Comparison of ENCODE assay signal across 21 cellular contexts in the genomic region with DNA sequence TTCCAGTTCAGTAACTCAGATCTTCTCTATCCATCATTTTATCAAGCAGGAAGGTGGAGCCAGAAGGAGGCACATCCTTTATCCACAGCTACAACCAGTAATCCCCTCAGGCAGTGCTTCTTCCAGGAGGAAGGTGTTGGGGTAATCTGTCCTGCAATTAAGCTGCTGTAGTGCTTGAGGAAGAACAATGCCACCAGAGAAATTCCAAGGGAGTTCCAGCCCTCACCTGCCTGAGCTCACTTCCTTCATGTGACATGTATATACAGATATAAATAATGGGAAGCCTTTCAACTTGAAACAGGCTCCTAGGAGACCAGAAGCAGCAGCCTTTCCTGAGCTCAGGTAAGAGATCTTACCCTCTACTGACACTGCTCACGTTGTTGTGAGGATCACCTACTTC. TPM values are rescaled to one million over a fixed set of nuclear protein-coding genes. Genes with fewer than 3 reads are reported as not detected.
"Had no signal": no experiment of that assay in that cellular context is flagged by ENCODE, and none has a peak within 500 bp of the region (broad histone marks: within the 10 kb centered on the region; RNA-seq: fewer than 3 reads in every experiment).

No MANE protein-coding gene starts in this region.

- H3K4me1 Mint-ChIP-seq: brain, immature natural killer cell had no signal

- H3K9me3 Mint-ChIP-seq: activated naive CD4-positive, alpha-beta T cell treated with anti-CD3 and anti-CD28 coated beads for 36 hours; activated T-cell treated with anti-CD3 and anti-CD28 coated beads, Interleukin-2, amount 50 U/mL, for 4 hours; immature natural killer cell; naive thymus-derived CD8-positive, alpha-beta T cell had no signal

- DNase-seq: activated CD4-positive, alpha-beta T cell treated with anti-CD3 and anti-CD28 coated beads, Interleukin-2, amount 10 ng/mL, durations not matched to agents 7 days and 5 days; activated CD4-positive, CD25-positive, alpha-beta regulatory T cell; activated CD8-positive, alpha-beta memory T cell treated with anti-CD3 and anti-CD28 coated beads, Interleukin-2, amount 50 U/mL, for 4 hours; activated naive CD4-positive, alpha-beta T cell treated with anti-CD3 and anti-CD28 coated beads for 36 hours; activated T-cell treated with anti-CD3 and anti-CD28 coated beads, Interleukin-2, amount 50 U/mL, for 4 hours; heart right ventricle; immature natural killer cell; naive thymus-derived CD8-positive, alpha-beta T cell; ovary; psoas muscle; right cardiac atrium; stimulated activated CD4-positive, alpha-beta T cell treated with anti-CD3 and anti-CD28 coated beads, Interleukin-2, amount 100 ng/mL, for 24 hours; stimulated activated naive CD8-positive, alpha-beta T cell treated with anti-CD3 and anti-CD28 coated beads, Interleukin-15, Interleukin-2, amounts not matched to agents 100 U/mL and 50 U/mL, for 24 hours; substantia nigra; tibial artery had no signal

- H3K4me3 Mint-ChIP-seq: activated CD4-positive, alpha-beta T cell treated with anti-CD3 and anti-CD28 coated beads, Interleukin-2, amount 10 ng/mL, durations not matched to agents 7 days and 5 days; activated naive CD4-positive, alpha-beta T cell treated with anti-CD3 and anti-CD28 coated beads for 36 hours; activated T-cell treated with anti-CD3 and anti-CD28 coated beads, Interleukin-2, amount 50 U/mL, for 4 hours; brain; immature natural killer cell; naive thymus-derived CD8-positive, alpha-beta T cell had no signal

- H3K27ac Mint-ChIP-seq: activated CD4-positive, alpha-beta T cell treated with anti-CD3 and anti-CD28 coated beads, Interleukin-2, amount 10 ng/mL, durations not matched to agents 7 days and 5 days; activated naive CD4-positive, alpha-beta T cell treated with anti-CD3 and anti-CD28 coated beads for 36 hours; brain; immature natural killer cell; naive thymus-derived CD8-positive, alpha-beta T cell had no signal

- H3K36me3 Mint-ChIP-seq: brain; naive thymus-derived CD8-positive, alpha-beta T cell had no signal

- ATAC-seq: activated T-cell treated with anti-CD3 and anti-CD28 coated beads, Interleukin-2, amount 50 U/mL, for 4 hours; heart right ventricle; naive thymus-derived CD8-positive, alpha-beta T cell; psoas muscle; right cardiac atrium; stimulated activated naive CD8-positive, alpha-beta T cell treated with anti-CD3 and anti-CD28 coated beads, Interleukin-15, Interleukin-2, amounts not matched to agents 100 U/mL and 50 U/mL, for 24 hours had no signal

RNA-seq across cellular contexts. Expression of gene IL20, which starts 2.2 kb away (rescaled TPM):
- total RNA-seq: activated CD4-positive, alpha-beta T cell treated with anti-CD3 and anti-CD28 coated beads, Interleukin-2, amount 10 ng/mL, durations not matched to agents 7 days and 5 days; activated T-cell treated with anti-CD3 and anti-CD28 coated beads, Interleukin-2, amount 50 U/mL, for 4 hours; esophagus muscularis mucosa; heart right ventricle; mesenteric fat pad; naive thymus-derived CD8-positive, alpha-beta T cell; right cardiac atrium; skeletal muscle tissue; urinary bladder had no signal

RNA-seq across cellular contexts. Expression of gene IL24, which starts 34.0 kb away (rescaled TPM):
- total RNA-seq: activated CD4-positive, alpha-beta T cell treated with anti-CD3 and anti-CD28 coated beads, Interleukin-2, amount 10 ng/mL, durations not matched to agents 7 days and 5 days; heart right ventricle; liver; mesenteric fat pad; naive thymus-derived CD8-positive, alpha-beta T cell; right cardiac atrium; skeletal muscle tissue; urinary bladder had no signal
